1 cellular context compared by ENCODE assay signal in genomic region chr5:168612996-168613395, GRCh38.
TF ChIP-seq lines count a peak whose summit lies in the region.

No MANE protein-coding gene starts in this region.

TF ChIP-seq in HCT116, 20 proteins besides CTCF, POLR2A, EP300 and RAD21 (continued from another document):
- TF ChIP-seq REST (IDR thresholded peaks at IDR 0.05; ENCODE audit: low read depth) (no peak), MAX (IDR thresholded peaks at IDR 0.05) (no peak), SIN3A (IDR thresholded peaks at IDR 0.05; ENCODE audit: low read depth) (no peak), FOSL1 (IDR thresholded peaks at IDR 0.05; ENCODE audit: low read depth) (no peak), ZNF274 (IDR thresholded peaks at IDR 0.05; ENCODE audit: low read depth, low read length) (no peak), EGR1 (IDR thresholded peaks at IDR 0.05; ENCODE audit: low read depth) (no peak), ZFX (IDR thresholded peaks at IDR 0.05) (no peak), ATF3 (IDR thresholded peaks at IDR 0.05) (no peak), EZH2 (IDR thresholded peaks at IDR 0.05) (no peak), CEBPB (IDR thresholded peaks at IDR 0.05; ENCODE audit: low read depth) (no peak), YY1 (IDR thresholded peaks at IDR 0.05; ENCODE audit: extremely low read depth, insufficient replicate concordance, low read depth, low read length) (no peak), EZH2phosphoT487 (IDR thresholded peaks at IDR 0.05; ENCODE audit: borderline replicate concordance) (no peak)
